3 cellular contexts compared by ENCODE assay signal in genomic region chr2:82172483-82172882, GRCh38.
"Had no signal": no experiment of that assay in that cellular context is flagged by ENCODE, and none has a peak within 500 bp of the region (broad histone marks: within the 10 kb centered on the region; RNA-seq: fewer than 3 reads in every experiment).

No MANE protein-coding gene starts in this region.

- H3K4me3 ChIP-seq: GM12878 had no signal

- ATAC-seq: GM12878 had no signal

- DNase-seq: GDM1, GF-D8 had no signal
